ENCODE assay signal across 8 cellular contexts in genomic region chr11:85647604-85648299, GRCh38. TPM values are rescaled to one million over a fixed set of nuclear protein-coding genes. Genes with fewer than 3 reads are reported as not detected.
A peak's percentile ranks its signal among the peaks of the same experiment; 100 is the strongest.
DNase-seq lines count a peak whose midpoint lies in the region; ATAC-seq lines count a peak whose summit lies in the region.

Gene TMEM126A (plus strand): TSS chr11:85647967. CDS start chr11:85650256, 2,289 bp downstream.

- DNase-seq in COR-L47 (lab: John Stamatoyannopoulos, UW) (peak; percentile 83), HUDEP-2 (lab: John Stamatoyannopoulos, UW; ENCODE audit: unreplicated experiment in 76 of 76) (peak in 74 of 76 experiments; percentile 16 to 88 (median 75)), NOMO-1 treated with dmso at 0.1 percent for 144 hours (lab: John Stamatoyannopoulos, UW; ENCODE audit: unreplicated experiment) (peak; percentile 86), medulla oblongata (ENCODE audit: extremely low spot score) (peak; percentile 92)
- peak; percentile 94 for DNase-seq in activated CD8-positive, alpha-beta memory T cell treated with anti-CD3 and anti-CD28 coated beads, Interleukin-2, amount 10 ng/mL, durations not matched to agents 7 days and 5 days
- DNase-seq in effector memory CD8-positive, alpha-beta T cell = peak; percentile 85 to 89 (median 86)
- DNase-seq in stimulated activated CD4-positive, alpha-beta T cell treated with anti-CD3 and anti-CD28 coated beads, TNF-alpha, amount 100 ng/mL, for 48 hours (ENCODE audit: low read depth in 3 of 3) = peak; percentile 86 to 90 (median 87)

- no peaks in the 10 kb centered on the region for H3K9me3 Mint-ChIP-seq in activated CD8-positive, alpha-beta memory T cell treated with anti-CD3 and anti-CD28 coated beads, Interleukin-2, amount 10 ng/mL, durations not matched to agents 7 days and 5 days (ENCODE audit: low read depth)
- no peaks in the 10 kb centered on the region for H3K9me3 Mint-ChIP-seq in effector memory CD8-positive, alpha-beta T cell

- CTCF ChIA-PET in activated CD8-positive, alpha-beta memory T cell treated with anti-CD3 and anti-CD28 coated beads, Interleukin-2, amount 10 ng/mL, durations not matched to agents 7 days and 5 days (lab: Charles Lee) = interaction anchor here (0.6 to 2.3 kb wide), 15 partner anchors 10 to 207 kb away, joined by 3 to 11 read pairs (median 4); partner anchors contain the start of genes CCDC83, CREBZF, DLG2 and TMEM126B

- H3K4me3 Mint-ChIP-seq in activated CD8-positive, alpha-beta memory T cell treated with anti-CD3 and anti-CD28 coated beads, Interleukin-2, amount 10 ng/mL, durations not matched to agents 7 days and 5 days = peak within 1 kb of the TSS; percentile 100
- peak within 1 kb of the TSS; percentile 90 to 92 for H3K4me3 Mint-ChIP-seq in effector memory CD8-positive, alpha-beta T cell

- peaks cover 12% of the 10 kb centered on the region for H3K36me3 Mint-ChIP-seq in activated CD8-positive, alpha-beta memory T cell treated with anti-CD3 and anti-CD28 coated beads, Interleukin-2, amount 10 ng/mL, durations not matched to agents 7 days and 5 days
- peaks cover 19% of the 10 kb centered on the region for H3K36me3 Mint-ChIP-seq in effector memory CD8-positive, alpha-beta T cell (ENCODE audit: insufficient read depth)

- H3K27ac Mint-ChIP-seq in activated CD8-positive, alpha-beta memory T cell treated with anti-CD3 and anti-CD28 coated beads, Interleukin-2, amount 10 ng/mL, durations not matched to agents 7 days and 5 days = peak within 1 kb of the TSS; percentile 99
- peak within 1 kb of the TSS; percentile 90 to 95 for H3K27ac Mint-ChIP-seq in effector memory CD8-positive, alpha-beta T cell

- H3K27me3 Mint-ChIP-seq in activated CD8-positive, alpha-beta memory T cell treated with anti-CD3 and anti-CD28 coated beads, Interleukin-2, amount 10 ng/mL, durations not matched to agents 7 days and 5 days = peaks cover 25% of the 10 kb centered on the region
- peaks cover 20 to 25% of the 10 kb centered on the region in 2 donors for H3K27me3 Mint-ChIP-seq in effector memory CD8-positive, alpha-beta T cell

- H3K4me1 Mint-ChIP-seq in activated CD8-positive, alpha-beta memory T cell treated with anti-CD3 and anti-CD28 coated beads, Interleukin-2, amount 10 ng/mL, durations not matched to agents 7 days and 5 days = peaks cover 36% of the 10 kb centered on the region
- H3K4me1 Mint-ChIP-seq in effector memory CD8-positive, alpha-beta T cell (ENCODE audit: low read depth in 2 of 2) = peaks cover 8 to 24% of the 10 kb centered on the region in 2 donors

- ATAC-seq in GM21390 (IDR thresholded peaks at IDR 0.05; ENCODE audit: unreplicated experiment) = peak; percentile 100
- peak; percentile 99 for ATAC-seq in activated CD8-positive, alpha-beta memory T cell treated with anti-CD3 and anti-CD28 coated beads, Interleukin-2, amount 10 ng/mL, durations not matched to agents 7 days and 5 days
- ATAC-seq in effector memory CD8-positive, alpha-beta T cell (replicated peaks) = peak; percentile 99

RNA-seq across cellular contexts. Expression of gene TMEM126A, which starts in this region (rescaled TPM):
- 10 to 100 TPM; 28.4 to 39.0 TPM for total RNA-seq in activated CD8-positive, alpha-beta memory T cell treated with anti-CD3 and anti-CD28 coated beads, Interleukin-2, amount 10 ng/mL, durations not matched to agents 7 days and 5 days

Comparison
In these comparisons a context has a peak if more than half of its experiments do, and no peak if none do; other contexts are left out.
1. Peak in every context shown above with its lines: DNase-seq and ATAC-seq.